Comparison of ENCODE assay signal across 12 cellular contexts in the genomic region with DNA sequence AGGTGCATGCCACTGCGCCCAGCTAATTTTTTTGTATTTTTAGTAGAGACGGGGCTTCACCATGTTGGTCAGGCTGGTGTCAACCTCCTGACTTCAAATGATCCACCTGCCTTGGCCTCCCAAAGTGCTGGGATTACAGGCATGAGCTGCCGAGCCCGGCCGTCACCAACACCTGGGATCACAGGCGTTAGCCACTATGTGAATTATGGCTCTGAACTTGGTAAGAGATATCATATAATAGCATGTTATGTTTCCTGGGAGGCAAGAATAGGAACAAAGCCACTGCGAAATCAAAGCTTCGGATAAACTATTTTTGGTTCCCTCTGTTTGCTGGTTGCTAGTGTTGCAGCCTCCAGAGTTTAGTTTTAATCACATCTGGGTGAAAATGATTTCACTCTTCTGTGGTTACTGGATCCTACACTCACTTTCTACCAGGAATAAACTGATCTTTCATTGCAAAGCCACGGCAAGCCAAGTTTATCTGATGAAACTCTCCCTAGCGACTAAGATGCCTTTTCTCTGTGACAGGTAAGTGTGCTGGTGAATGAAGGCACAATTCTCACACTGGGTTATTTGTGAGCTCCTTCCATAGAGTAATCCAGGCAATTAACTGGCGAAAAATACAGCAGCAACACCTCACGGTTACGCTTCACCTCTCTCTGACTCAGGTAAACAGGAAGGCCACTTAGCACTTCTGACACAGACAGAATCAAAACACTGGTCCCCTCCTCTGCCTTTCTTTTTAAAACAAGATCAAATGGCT. TPM values are rescaled to one million over a fixed set of nuclear protein-coding genes. Genes with fewer than 3 reads are reported as not detected.
DNase-seq lines count a peak whose midpoint lies in the region; ATAC-seq and TF ChIP-seq lines count a peak whose summit lies in the region.
"Had no signal": no experiment of that assay in that cellular context is flagged by ENCODE, and none has a peak within 500 bp of the region (broad histone marks: within the 10 kb centered on the region; RNA-seq: fewer than 3 reads in every experiment).

No MANE protein-coding gene starts in this region.

- H3K4me1 ChIP-seq in effector memory CD4-positive, alpha-beta T cell (ENCODE audit: control insufficient read depth, insufficient read depth, low read length, poor library complexity, severe bottlenecking) = peaks cover 7% of the 10 kb centered on the region
- H3K4me1 ChIP-seq in osteoblast (ENCODE audit: insufficient read depth, low read length) = peaks cover 25% of the 10 kb centered on the region

- TF ChIP-seq CTCF in osteoblast (IDR thresholded peaks at IDR 0.05; ENCODE audit: extremely low read depth, low read depth, low read length) = no peak

- no peak overlapping the region for H3K4me2 ChIP-seq in osteoblast (ENCODE audit: insufficient read depth, low read length)

- 0 out of 2 replicates have a peak overlapping the region, but pooled peaks have one; percentile 8 for H3K27ac ChIP-seq in SK-N-MC
- peak overlapping the region; percentile 43 for H3K27ac ChIP-seq in effector memory CD4-positive, alpha-beta T cell (ENCODE audit: insufficient read depth, low read length, poor library complexity, severe bottlenecking)
- peak overlapping the region; percentile 4 for H3K27ac ChIP-seq in osteoblast (ENCODE audit: low read depth, low read length)
- H3K27ac ChIP-seq: WERI-Rb-1 had no signal

- ATAC-seq in HG03135 (IDR thresholded peaks at IDR 0.05; ENCODE audit: unreplicated experiment) = no peak
- ATAC-seq: esophagus mucosa had no signal

- H3K79me2 ChIP-seq in osteoblast (ENCODE audit: insufficient read depth, low read length) = peaks cover 14% of the 10 kb centered on the region

- peaks cover 17% of the 10 kb centered on the region for H3K36me3 ChIP-seq in SK-N-MC (ENCODE audit: insufficient read depth, low read length)
- peaks cover 10% of the 10 kb centered on the region for H3K36me3 ChIP-seq in effector memory CD4-positive, alpha-beta T cell (ENCODE audit: control insufficient read depth, insufficient read depth, low read length)
- peaks cover 36% of the 10 kb centered on the region for H3K36me3 ChIP-seq in osteoblast (ENCODE audit: insufficient read depth, low read length)

- H3K9me3 ChIP-seq in SK-N-MC (ENCODE audit: low read depth, low read length) (no peaks in the 10 kb centered on the region), osteoblast (ENCODE audit: low read depth, low read length) (no peaks in the 10 kb centered on the region)
- no peaks in the 10 kb centered on the region for H3K9me3 ChIP-seq in effector memory CD4-positive, alpha-beta T cell (ENCODE audit: control insufficient read depth, low read length)

- DNase-seq in DMS53 (lab: John Stamatoyannopoulos, UW) = peak; percentile 55
- no peak for DNase-seq in SK-N-MC (ENCODE audit: low read depth, low spot score)
- DNase-seq in effector memory CD4-positive, alpha-beta T cell = no peak
- peak; percentile 30 for DNase-seq in osteoblast (ENCODE audit: insufficient read length, low spot score, missing footprints)
- no peak for DNase-seq in D341Med (ENCODE audit: low spot score)
- no peak for DNase-seq in inferior parietal cortex (ENCODE audit: extremely low spot score)
- DNase-seq: immature natural killer cell, NCI-H1105, nucleus accumbens, WERI-Rb-1 had no signal

- H3K9ac ChIP-seq in SK-N-MC (ENCODE audit: insufficient read length) = no peak overlapping the region

- H3K4me3 ChIP-seq in SK-N-MC = no peak overlapping the region
- no peak overlapping the region for H3K4me3 ChIP-seq in effector memory CD4-positive, alpha-beta T cell (ENCODE audit: insufficient read depth, low read depth, low read length, poor library complexity, severe bottlenecking)
- no peak overlapping the region for H3K4me3 ChIP-seq in osteoblast (ENCODE audit: insufficient read depth, low read length)

- H3K27me3 ChIP-seq in effector memory CD4-positive, alpha-beta T cell (replicated peaks; ENCODE audit: control insufficient read depth, insufficient read depth, low read length, poor library complexity, severe bottlenecking) = no peaks in the 10 kb centered on the region
- H3K27me3 ChIP-seq in osteoblast (ENCODE audit: insufficient read depth, low read length) = no peaks in the 10 kb centered on the region

- H4K20me1 ChIP-seq in osteoblast (ENCODE audit: insufficient read depth, low read length) = peaks cover 9% of the 10 kb centered on the region

- no peak overlapping the region for H2AFZ ChIP-seq in osteoblast (ENCODE audit: low read length)

RNA-seq across cellular contexts. Expression of gene SNRNP35, which starts 16.7 kb away (rescaled TPM):
- total RNA-seq in osteoblast = 10.3 and 15.6 TPM in 2 replicates

RNA-seq across cellular contexts. Expression of gene RILPL2, which starts 38.2 kb away (rescaled TPM):
- 5.1 and 5.3 TPM in 2 replicates for total RNA-seq in osteoblast

RNA-seq across cellular contexts. Expression of gene RILPL1, which starts 58.8 kb away (rescaled TPM):
- total RNA-seq in osteoblast = 14.7 and 16.3 TPM in 2 replicates

Comparison
In these comparisons a context has a peak if more than half of its experiments do, and no peak if none do; other contexts are left out.
1. DNase-seq: peak in DMS53 (single experiment) and osteoblast (single experiment); none in SK-N-MC (single experiment), effector memory CD4-positive, alpha-beta T cell (0 of 3), D341Med (single experiment) and inferior parietal cortex (single experiment).
2. Peak in every context shown above with its lines, with median percentiles within 50 percentile points of each other: H3K27ac ChIP-seq.